Comparison of ENCODE assay signal across 25 cellular contexts in genomic region chr3:174775603-174776002, GRCh38.
DNase-seq lines count a peak whose midpoint lies in the region; ATAC-seq and TF ChIP-seq lines count a peak whose summit lies in the region.
"Had no signal": no experiment of that assay in that cellular context is flagged by ENCODE, and none has a peak within 500 bp of the region (broad histone marks: within the 10 kb centered on the region; RNA-seq: fewer than 3 reads in every experiment).

No MANE protein-coding gene starts in this region.

- no peaks in the 10 kb centered on the region for H3K27me3 ChIP-seq in right cardiac atrium (ENCODE audit: control insufficient read depth, insufficient read depth)
- no peaks in the 10 kb centered on the region for H3K27me3 ChIP-seq in uterus
- H3K27me3 ChIP-seq: ovary, Peyer's patch, sigmoid colon, tibial artery had no signal

- H3K4me1 ChIP-seq in right cardiac atrium (ENCODE audit: control insufficient read depth, insufficient read depth, low read length) (no peaks in the 10 kb centered on the region), uterus (no peaks in the 10 kb centered on the region)
- H3K4me1 ChIP-seq: Peyer's patch, sigmoid colon, tibial artery had no signal

- DNase-seq in CMK (ENCODE audit: low read depth) (peak; percentile 9), NCI-H226 (peak; percentile 98), cardiac fibroblast (ENCODE audit: low read depth in 2 of 2) (peak; percentile 56 to 88), right cardiac atrium (peak; percentile 16 to 30 (median 16)), uterus (no peak)
- DNase-seq in activated T-cell treated with anti-CD3 and anti-CD28 coated beads, Interleukin-2, amount 50 U/mL, for 72 hours: no peak
- DNase-seq: activated CD4-positive, CD25-positive, alpha-beta regulatory T cell treated with anti-CD3 and anti-CD28 coated beads, Interleukin-2, amount 50 U/mL, for 72 hours; central memory CD4-positive, alpha-beta T cell; GDM1; head of caudate nucleus; MV-4-11; naive B cell; NCI-H187; NCI-H2227 treated with DMSO at 0.1 percent for 48 hours; ovary; Peyer's patch; sigmoid colon; stimulated activated naive CD4-positive, alpha-beta T cell; tibial artery had no signal

- no peaks in the 10 kb centered on the region for H3K36me3 Mint-ChIP-seq in activated T-cell treated with anti-CD3 and anti-CD28 coated beads, Interleukin-2, amount 50 U/mL, for 72 hours (ENCODE audit: insufficient read depth in 2 of 2)
- H3K36me3 Mint-ChIP-seq: activated naive CD8-positive, alpha-beta T cell; naive B cell had no signal

- ATAC-seq in right cardiac atrium (peak; percentile 94 to 99), GM21619 (IDR thresholded peaks at IDR 0.05; ENCODE audit: unreplicated experiment) (no peak), GM21576 (IDR thresholded peaks at IDR 0.05; ENCODE audit: unreplicated experiment) (no peak)
- no peak for ATAC-seq in activated T-cell treated with anti-CD3 and anti-CD28 coated beads, Interleukin-2, amount 50 U/mL, for 72 hours (replicated peaks in 1 of 2)

- no peak for TF ChIP-seq POLR2A in uterus (IDR thresholded peaks at IDR 0.05)

- H3K4me1 Mint-ChIP-seq in activated T-cell treated with anti-CD3 and anti-CD28 coated beads, Interleukin-2, amount 50 U/mL, for 72 hours (ENCODE audit: low read depth): no peaks in the 10 kb centered on the region
- H3K4me1 Mint-ChIP-seq: B cell, naive B cell had no signal

- no peak overlapping the region for H3K27ac Mint-ChIP-seq in activated T-cell treated with anti-CD3 and anti-CD28 coated beads, Interleukin-2, amount 50 U/mL, for 72 hours
- H3K27ac Mint-ChIP-seq: activated naive CD8-positive, alpha-beta T cell; activated T-helper 1 cell treated with anti-CD3 and anti-CD28 coated beads, Interleukin-12 subunit alpha, Interleukin-12 subunit beta, Interleukin-2, Interleukin-4 antibody, amounts not matched to agents 30 ng/mL and 10 ng/mL and 1 ng/mL, durations not matched to agents 14 hours and 24 hours and 36 hours; B cell; naive B cell had no signal

- H3K4me3 ChIP-seq in cardiac fibroblast (replicated peaks in 1 of 2; ENCODE audit: low read depth in 2 of 2, low read length in 2 of 2) (no peak overlapping the region), right cardiac atrium (ENCODE audit: low read length) (no peak overlapping the region), uterus (no peak overlapping the region)
- H3K4me3 ChIP-seq: ovary, Peyer's patch, sigmoid colon, SK-N-MC, tibial artery had no signal

- 26% methylated on average over 3 of the region's 3 CpGs for WGBS in right cardiac atrium

- H3K9me3 Mint-ChIP-seq in activated T-cell treated with anti-CD3 and anti-CD28 coated beads, Interleukin-2, amount 50 U/mL, for 72 hours: peaks cover 9% of the 10 kb centered on the region in 2 donors
- H3K9me3 Mint-ChIP-seq: activated T-helper 1 cell treated with anti-CD3 and anti-CD28 coated beads, Interleukin-12 subunit alpha, Interleukin-12 subunit beta, Interleukin-2, Interleukin-4 antibody, amounts not matched to agents 30 ng/mL and 10 ng/mL and 1 ng/mL, durations not matched to agents 14 hours and 24 hours and 36 hours had no signal

- no peak for TF ChIP-seq CTCF in cardiac fibroblast (IDR thresholded peaks at IDR 0.05; ENCODE audit: low read depth, low read length)
- TF ChIP-seq CTCF in uterus (IDR thresholded peaks at IDR 0.05): no peak

- no peaks in the 10 kb centered on the region for H3K36me3 ChIP-seq in uterus
- H3K36me3 ChIP-seq: ovary, Peyer's patch, sigmoid colon, tibial artery had no signal

- H3K27ac ChIP-seq in right cardiac atrium (ENCODE audit: low read length) (peak overlapping the region; percentile 32), uterus (no peak overlapping the region)
- H3K27ac ChIP-seq: ovary, Peyer's patch, sigmoid colon, SK-N-MC, tibial artery had no signal

- H3K9me3 ChIP-seq in right cardiac atrium (ENCODE audit: control insufficient read depth, low read length) (no peaks in the 10 kb centered on the region), uterus (peaks cover 0 to 4% of the 10 kb centered on the region in 2 donors)
- H3K9me3 ChIP-seq: ovary, Peyer's patch, sigmoid colon, tibial artery had no signal

- H3K4me3 Mint-ChIP-seq in activated T-cell treated with anti-CD3 and anti-CD28 coated beads, Interleukin-2, amount 50 U/mL, for 72 hours: no peak overlapping the region
- H3K4me3 Mint-ChIP-seq: activated naive CD8-positive, alpha-beta T cell; activated T-helper 1 cell treated with anti-CD3 and anti-CD28 coated beads, Interleukin-12 subunit alpha, Interleukin-12 subunit beta, Interleukin-2, Interleukin-4 antibody, amounts not matched to agents 30 ng/mL and 10 ng/mL and 1 ng/mL, durations not matched to agents 14 hours and 24 hours and 36 hours; B cell; naive B cell had no signal

- H3K27me3 Mint-ChIP-seq in activated T-cell treated with anti-CD3 and anti-CD28 coated beads, Interleukin-2, amount 50 U/mL, for 72 hours (ENCODE audit: low read depth): no peaks in the 10 kb centered on the region
- H3K27me3 Mint-ChIP-seq: activated naive CD8-positive, alpha-beta T cell; B cell; naive B cell had no signal

- intact Hi-C loops in right cardiac atrium (cut with DNase I): no loop called here
- intact Hi-C loops in uterus (cut with DNase I; ENCODE audit: low total_unique reads): no loop called here

Comparison
In these comparisons a context has a peak if more than half of its experiments do, and no peak if none do; other contexts are left out.
1. DNase-seq: peak in CMK (single experiment), NCI-H226 (single experiment), cardiac fibroblast (2 of 2) and right cardiac atrium (3 of 3); none in uterus (0 of 2) and activated T-cell treated with anti-CD3 and anti-CD28 coated beads, Interleukin-2, amount 50 U/mL, for 72 hours (0 of 2).
2. ATAC-seq: peak in right cardiac atrium (2 of 2); none in GM21619 (single experiment), GM21576 (single experiment) and activated T-cell treated with anti-CD3 and anti-CD28 coated beads, Interleukin-2, amount 50 U/mL, for 72 hours (0 of 2).